15 cellular contexts compared by ENCODE assay signal in the genomic region with DNA sequence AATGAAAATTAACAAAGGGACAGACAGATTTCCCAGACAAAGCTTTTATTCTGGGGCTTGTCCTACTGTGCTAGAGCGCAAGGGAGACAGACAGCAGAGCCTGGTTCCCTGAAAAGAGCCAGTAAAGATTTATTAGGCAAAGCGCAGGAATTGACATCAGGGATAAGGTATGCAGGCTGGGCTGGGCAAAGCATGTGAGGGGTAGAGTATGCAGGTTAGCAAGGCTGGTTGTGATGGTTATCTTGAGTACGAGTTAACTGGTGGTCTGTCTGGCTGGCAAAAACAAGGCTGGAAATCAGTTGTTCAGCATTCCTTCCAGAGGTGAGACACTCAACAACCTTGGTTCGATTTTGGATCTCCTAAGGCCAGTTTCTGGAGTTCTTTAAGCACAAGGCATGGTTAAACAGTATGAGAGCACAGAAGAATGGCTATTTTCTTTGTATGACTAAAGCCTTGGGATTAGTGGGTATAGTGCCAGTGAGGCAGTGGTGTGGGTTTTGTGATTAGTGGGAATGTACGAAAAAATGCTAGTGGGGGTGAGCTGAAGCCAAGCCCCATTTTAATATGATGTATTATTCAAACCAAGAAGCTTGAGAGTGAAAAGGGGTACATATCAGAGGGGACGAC. TPM values are rescaled to one million over a fixed set of nuclear protein-coding genes. Genes with fewer than 3 reads are reported as not detected.
A peak's percentile ranks its signal among the peaks of the same experiment; 100 is the strongest.
DNase-seq lines count a peak whose midpoint lies in the region; ATAC-seq, FAIRE-seq and TF ChIP-seq lines count a peak whose summit lies in the region.
"Had no signal": no experiment of that assay in that cellular context is flagged by ENCODE, and none has a peak within 500 bp of the region (broad histone marks: within the 10 kb centered on the region; RNA-seq: fewer than 3 reads in every experiment).

No MANE protein-coding gene starts in this region.

- H3K36me3 ChIP-seq in SJCRH30, result no peaks in the 10 kb centered on the region

- H3K9me3 ChIP-seq in SJCRH30 (replicated peaks), result no peaks in the 10 kb centered on the region

- no peak overlapping the region for H3K4me3 Mint-ChIP-seq in neural crest cell
- H3K4me3 Mint-ChIP-seq: B cell; stimulated activated effector memory CD8-positive, alpha-beta T cell treated with anti-CD3 and anti-CD28 coated beads, Interleukin-12 subunit alpha, Interleukin-12 subunit beta, amount 100 ng/mL, for 72 hours; T-helper 2 cell treated with Interferon-gamma antibody and Interleukin-4, amounts not matched to agents 5 μg/mL and 100 μg/mL, for 36 hours had no signal

- no peaks in the 10 kb centered on the region for H3K9me3 Mint-ChIP-seq in neural crest cell
- H3K9me3 Mint-ChIP-seq: stimulated activated effector memory CD8-positive, alpha-beta T cell treated with anti-CD3 and anti-CD28 coated beads, Interleukin-12 subunit alpha, Interleukin-12 subunit beta, amount 100 ng/mL, for 72 hours; T-helper 2 cell treated with Interferon-gamma antibody and Interleukin-4, amounts not matched to agents 5 μg/mL and 100 μg/mL, for 36 hours had no signal

- peak overlapping the region; percentile 31 for H3K27ac ChIP-seq in SJCRH30

- ATAC-seq in GM21723 (IDR thresholded peaks at IDR 0.05; ENCODE audit: unreplicated experiment) (no peak), GM21786 (IDR thresholded peaks at IDR 0.05; ENCODE audit: unreplicated experiment) (no peak)
- ATAC-seq: stimulated activated effector memory CD8-positive, alpha-beta T cell treated with anti-CD3 and anti-CD28 coated beads, Interleukin-12 subunit alpha, Interleukin-12 subunit beta, amount 100 ng/mL, for 72 hours had no signal

- no peak for TF ChIP-seq CTCF in neural crest cell (conservative IDR thresholded peaks at IDR 0.05)

- DNase-seq in SJCRH30 (peak; percentile 9 to 21), fibroblast of peridontal ligament (ENCODE audit: extremely low read depth) (peak; percentile 13), neural crest cell (ENCODE audit: low read depth, low spot score) (no peak), GDM1 (lab: John Stamatoyannopoulos, UW) (no peak), T-helper 2 cell (no peak)
- DNase-seq: activated CD4-positive, alpha-beta T cell treated with anti-CD3 and anti-CD28 coated beads, Interleukin-2, amount 50 U/mL, for 48 hours; activated effector memory CD4-positive, alpha-beta T cell treated with Interleukin-2 at 50 U/mL for 16 hours; caudate nucleus; occipital lobe had no signal

- no peaks in the 10 kb centered on the region for H3K36me3 Mint-ChIP-seq in neural crest cell (ENCODE audit: low read depth)
- H3K36me3 Mint-ChIP-seq: stimulated activated effector memory CD8-positive, alpha-beta T cell treated with anti-CD3 and anti-CD28 coated beads, Interleukin-12 subunit alpha, Interleukin-12 subunit beta, amount 100 ng/mL, for 72 hours had no signal

- no peak overlapping the region for H3K4me3 ChIP-seq in SJCRH30

- FAIRE-seq in G401.6 (lab: Jason Lieb, UNC), result peak; percentile 89

- H3K27me3 Mint-ChIP-seq in neural crest cell (ENCODE audit: low read depth), result no peaks in the 10 kb centered on the region
- H3K27me3 Mint-ChIP-seq: B cell had no signal

- peak overlapping the region; percentile 29 for H3K27ac Mint-ChIP-seq in neural crest cell (ENCODE audit: unreplicated experiment)
- H3K27ac Mint-ChIP-seq: B cell; stimulated activated effector memory CD8-positive, alpha-beta T cell treated with anti-CD3 and anti-CD28 coated beads, Interleukin-12 subunit alpha, Interleukin-12 subunit beta, amount 100 ng/mL, for 72 hours; T-helper 2 cell treated with Interferon-gamma antibody and Interleukin-4, amounts not matched to agents 5 μg/mL and 100 μg/mL, for 36 hours had no signal

- H3K4me1 Mint-ChIP-seq in neural crest cell, result peaks cover 38% of the 10 kb centered on the region

- no peaks in the 10 kb centered on the region for H3K27me3 ChIP-seq in SJCRH30

- H3K4me1 ChIP-seq in SJCRH30, result no peaks in the 10 kb centered on the region

RNA-seq across cellular contexts. Expression of a gene that starts 30.9 kb away (rescaled TPM):
- 22.2 and 23.4 TPM in 2 replicates for total RNA-seq in SJCRH30 (2014; rRNA removed; shearing (Covaris generic))
- total RNA-seq in neural crest cell, result 38.0 and 46.0 TPM in 2 replicates

RNA-seq across cellular contexts. Expression of a gene that starts 45.0 kb away (rescaled TPM):
- total RNA-seq in SJCRH30 (2014; rRNA removed; shearing (Covaris generic)), result not detected in 2 replicates
- not detected in 2 replicates for total RNA-seq in neural crest cell
- total RNA-seq: B cell, occipital lobe had no signal

Comparison
In these comparisons a context has a peak if more than half of its experiments do, and no peak if none do; other contexts are left out.
1. DNase-seq: peak in SJCRH30 (2 of 2) and fibroblast of peridontal ligament (single experiment); none in neural crest cell (single experiment), GDM1 (single experiment) and T-helper 2 cell (0 of 5).